Comparison of ENCODE assay signal across 28 cellular contexts in genomic region chr2:148521181-148521580, GRCh38.
"Had no signal": no experiment of that assay in that cellular context is flagged by ENCODE, and none has a peak within 500 bp of the region (broad histone marks: within the 10 kb centered on the region; RNA-seq: fewer than 3 reads in every experiment).

No MANE protein-coding gene starts in this region.

- ATAC-seq: esophagus mucosa; lower lobe of right lung; mucosa of descending colon; sciatic nerve; stimulated activated memory B cell treated with anti-CD40 and anti-IgM and Interleukin-4, amounts not matched to agents 10 μg/mL and 1 μg/mL and 100 μg/mL, for 72 hours; WTC11 had no signal

- FAIRE-seq: colon, endothelial cell of umbilical vein, kidney, small intestine, TTC549 had no signal

- H3K36me3 ChIP-seq: adrenal gland, ascending aorta, brain microvascular endothelial cell, lower lobe of right lung, suprapubic skin, uterus had no signal

- H3K36me3 Mint-ChIP-seq: WTC11 had no signal

- H3K27me3 ChIP-seq: adrenal gland, ascending aorta, brain microvascular endothelial cell, stomach, suprapubic skin, uterus had no signal

- H3K27me3 Mint-ChIP-seq: activated T-cell treated with anti-CD3 and anti-CD28 coated beads, Interleukin-2, amount 50 U/mL, for 24 hours had no signal

- H3K4me3 ChIP-seq: adrenal gland, ascending aorta, lower lobe of right lung, mucosa of descending colon, stomach, suprapubic skin, uterus had no signal

- H3K4me3 Mint-ChIP-seq: activated T-cell treated with anti-CD3 and anti-CD28 coated beads, Interleukin-2, amount 50 U/mL, for 24 hours; neural crest cell; stimulated activated memory B cell treated with anti-CD40 and anti-IgM and Interleukin-4, amounts not matched to agents 10 μg/mL and 1 μg/mL and 100 μg/mL, for 72 hours; WTC11 had no signal

- DNase-seq: activated CD8-positive, alpha-beta memory T cell treated with anti-CD3 and anti-CD28 coated beads for 24 hours; activated CD8-positive, alpha-beta memory T cell treated with anti-CD3 and anti-CD28 coated beads, Interleukin-2, amount 50 U/mL, for 4 hours; activated naive CD4-positive, alpha-beta T cell treated with Interleukin-2 at 50 U/mL for 16 hours; activated T-cell treated with anti-CD3 and anti-CD28 coated beads, Interleukin-2, amount 50 U/mL, for 24 hours; adrenal gland; brain microvascular endothelial cell; effector memory CD4-positive, alpha-beta T cell; foreskin melanocyte; kidney; lower lobe of right lung; mesendoderm; mucosa of descending colon; occipital lobe; small intestine; stomach; trophoblast cell; uterus had no signal

- H3K9me3 ChIP-seq: adrenal gland, ascending aorta, lower lobe of right lung, mucosa of descending colon, stomach, suprapubic skin, uterus had no signal

- H3K4me1 Mint-ChIP-seq: neural crest cell had no signal

- H3K9me3 Mint-ChIP-seq: neural crest cell; stimulated activated memory B cell treated with anti-CD40 and anti-IgM and Interleukin-4, amounts not matched to agents 10 μg/mL and 1 μg/mL and 100 μg/mL, for 72 hours; WTC11 had no signal

- H3K4me1 ChIP-seq: adrenal gland, lower lobe of right lung, suprapubic skin, uterus had no signal

- H3K27ac ChIP-seq: adrenal gland, ascending aorta, brain microvascular endothelial cell, lower lobe of right lung, stomach, suprapubic skin, uterus had no signal

- H3K27ac Mint-ChIP-seq: activated T-cell treated with anti-CD3 and anti-CD28 coated beads, Interleukin-2, amount 50 U/mL, for 24 hours; activated T-helper 2 cell treated with anti-CD3 and anti-CD28 coated beads, Interferon-gamma antibody, Interleukin-2, Interleukin-4, amounts not matched to agents 10 μg/mL and 5 μg/mL and 100 μg/mL, durations not matched to agents 14 hours and 24 hours and 36 hours; stimulated activated memory B cell treated with anti-CD40 and anti-IgM and Interleukin-4, amounts not matched to agents 10 μg/mL and 1 μg/mL and 100 μg/mL, for 72 hours; WTC11 had no signal
